ENCODE assay signal across 8 cellular contexts in the genomic region with DNA sequence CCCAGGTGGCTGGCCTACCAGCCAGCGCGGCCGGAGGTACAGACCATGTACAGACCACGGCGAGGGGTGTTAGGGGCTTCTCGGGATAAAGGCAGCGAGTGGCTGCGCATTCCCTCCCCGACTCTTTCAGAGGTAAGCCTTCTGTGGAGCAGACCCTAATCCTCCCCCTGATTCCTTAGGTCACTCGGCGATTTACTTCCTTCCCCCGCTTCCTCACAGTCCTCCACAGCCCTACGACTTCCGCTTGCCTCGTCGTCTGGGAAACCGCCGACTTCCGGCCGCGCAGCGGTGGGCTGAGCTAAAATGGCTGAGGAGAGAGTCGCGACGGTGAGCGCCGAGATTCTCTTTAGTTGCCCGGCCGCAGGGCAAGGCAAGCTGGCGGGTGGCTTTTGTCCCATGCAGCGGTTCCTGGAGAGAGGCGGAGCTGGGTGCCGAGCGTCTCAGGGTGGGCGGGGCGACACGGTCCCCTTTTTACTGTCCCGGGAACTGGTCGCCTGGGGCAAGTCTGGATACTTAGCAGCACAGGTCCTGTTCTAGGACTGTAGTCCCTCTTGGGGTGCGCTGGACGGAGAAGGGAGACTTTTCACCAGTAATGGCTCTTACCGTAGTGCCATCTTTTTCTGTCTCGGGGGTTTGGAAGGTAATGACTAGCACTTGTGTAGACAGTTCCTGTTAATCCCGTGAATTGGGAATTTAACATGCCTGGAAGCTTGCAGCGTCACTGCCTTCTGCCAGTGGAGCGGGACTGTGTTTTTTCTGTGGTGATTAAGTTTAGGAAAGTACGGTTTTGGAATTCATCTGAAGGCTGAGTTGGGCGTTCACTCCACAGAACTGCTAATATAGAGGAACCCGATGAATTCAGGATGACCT. TPM values are rescaled to one million over a fixed set of nuclear protein-coding genes. Genes with fewer than 3 reads are reported as not detected.
DNase-seq lines count a peak whose midpoint lies in the region; FAIRE-seq and TF ChIP-seq lines count a peak whose summit lies in the region.

A gene with protein sequence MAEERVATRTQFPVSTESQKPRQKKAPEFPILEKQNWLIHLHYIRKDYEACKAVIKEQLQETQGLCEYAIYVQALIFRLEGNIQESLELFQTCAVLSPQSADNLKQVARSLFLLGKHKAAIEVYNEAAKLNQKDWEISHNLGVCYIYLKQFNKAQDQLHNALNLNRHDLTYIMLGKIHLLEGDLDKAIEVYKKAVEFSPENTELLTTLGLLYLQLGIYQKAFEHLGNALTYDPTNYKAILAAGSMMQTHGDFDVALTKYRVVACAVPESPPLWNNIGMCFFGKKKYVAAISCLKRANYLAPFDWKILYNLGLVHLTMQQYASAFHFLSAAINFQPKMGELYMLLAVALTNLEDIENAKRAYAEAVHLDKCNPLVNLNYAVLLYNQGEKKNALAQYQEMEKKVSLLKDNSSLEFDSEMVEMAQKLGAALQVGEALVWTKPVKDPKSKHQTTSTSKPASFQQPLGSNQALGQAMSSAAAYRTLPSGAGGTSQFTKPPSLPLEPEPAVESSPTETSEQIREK (plus strand): TSS at position 283 of the 870 bp plus-strand sequence. CDS start 21 bp downstream, at position 304.
A gene with protein sequence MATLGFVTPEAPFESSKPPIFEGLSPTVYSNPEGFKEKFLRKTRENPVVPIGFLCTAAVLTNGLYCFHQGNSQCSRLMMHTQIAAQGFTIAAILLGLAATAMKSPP (minus strand): TSS at position 258 of the 870 bp plus-strand sequence. CDS start 9,808 bp downstream, outside the sequence.

- peaks cover 7% of the 10 kb centered on the region for H3K4me1 Mint-ChIP-seq in type B pancreatic cell (ENCODE audit: unreplicated experiment)

- H3K4me2 ChIP-seq in parathyroid adenoma (ENCODE audit: low read length), result peak within 1 kb of the TSS; percentile 89

- peak within 1 kb of the TSS; percentile 99 for H3K4me3 Mint-ChIP-seq in type B pancreatic cell

- H3K36me3 ChIP-seq in parathyroid adenoma (ENCODE audit: control insufficient read depth, insufficient read depth, low read length), result no peaks in the 10 kb centered on the region

- H3K4me3 ChIP-seq in NB4 (ENCODE audit: low read depth, low read length) (peak within 1 kb of the TSS; percentile 99), parathyroid adenoma (ENCODE audit: low read depth, low read length) (peak within 1 kb of the TSS; percentile 85)

- H3K27me3 ChIP-seq in parathyroid adenoma (ENCODE audit: control insufficient read depth, insufficient read depth, low read length), result no peaks in the 10 kb centered on the region

- H3K27ac ChIP-seq in parathyroid adenoma, result peak within 1 kb of the TSS; percentile 74

- no peaks in the 10 kb centered on the region for H3K4me1 ChIP-seq in parathyroid adenoma

- no peaks in the 10 kb centered on the region for H3K36me3 Mint-ChIP-seq in type B pancreatic cell

- no peak within 1 kb of the TSS for H3K9ac ChIP-seq in parathyroid adenoma

- peak; percentile 89 for FAIRE-seq in G401.6 (lab: Jason Lieb, UNC)

- H3K9me3 Mint-ChIP-seq in type B pancreatic cell, result no peaks in the 10 kb centered on the region

- H3K9me3 ChIP-seq in parathyroid adenoma (ENCODE audit: control insufficient read depth, low read length), result no peaks in the 10 kb centered on the region

- peaks cover 2% of the 10 kb centered on the region for H3K27me3 Mint-ChIP-seq in type B pancreatic cell

- DNase-seq in HCEC 1CT (peak; percentile 83), NB4 (ENCODE audit: low read depth) (peak; percentile 95), glomerular endothelial cell (ENCODE audit: extremely low read depth, low read depth, low spot score) (peak; percentile 39), type B pancreatic cell (ENCODE audit: extremely low spot score, unreplicated experiment) (peak; percentile 90), NCI-H524 treated with DMSO at 0.1 percent for 48 hours (lab: John Stamatoyannopoulos, UW) (no peak)
- DNase-seq in activated effector memory CD4-positive, alpha-beta T cell treated with anti-CD3 and anti-CD28 coated beads, Interleukin-2, amount 50 U/mL, for 16 hours, result peak; percentile 95

- H2AFZ ChIP-seq in parathyroid adenoma, result peak within 1 kb of the TSS; percentile 78

- peak; percentile 93 for TF ChIP-seq POLR2A in NB4 (IDR thresholded peaks at IDR 0.05; ENCODE audit: extremely low read depth, insufficient read length)

- TF ChIP-seq CTCF in NB4 (IDR thresholded peaks at IDR 0.05; ENCODE audit: low read depth, low read length), result no peak
- no peak for TF ChIP-seq CTCF in parathyroid adenoma (IDR thresholded peaks at IDR 0.05)
- TF ChIP-seq CTCF in type B pancreatic cell (conservative IDR thresholded peaks at IDR 0.05), result no peak

- H3K27ac Mint-ChIP-seq in type B pancreatic cell, result peak within 1 kb of the TSS; percentile 96

- no peaks in the 10 kb centered on the region for H3K79me2 ChIP-seq in parathyroid adenoma

RNA-seq across cellular contexts. Expression of the first gene that starts in this region (rescaled TPM):
- 9.7 and 34.9 TPM in 2 replicates for total RNA-seq in glomerular endothelial cell
- total RNA-seq in type B pancreatic cell (ENCODE audit: low replicate concordance), result 17.1 and 27.6 TPM in 2 replicates

RNA-seq across cellular contexts. Expression of the second gene that starts in this region (rescaled TPM):
- not detected in 2 replicates for total RNA-seq in glomerular endothelial cell
- total RNA-seq in type B pancreatic cell (ENCODE audit: low replicate concordance), result not detected in 2 replicates
